2 cellular contexts compared by ENCODE assay signal in the genomic region with DNA sequence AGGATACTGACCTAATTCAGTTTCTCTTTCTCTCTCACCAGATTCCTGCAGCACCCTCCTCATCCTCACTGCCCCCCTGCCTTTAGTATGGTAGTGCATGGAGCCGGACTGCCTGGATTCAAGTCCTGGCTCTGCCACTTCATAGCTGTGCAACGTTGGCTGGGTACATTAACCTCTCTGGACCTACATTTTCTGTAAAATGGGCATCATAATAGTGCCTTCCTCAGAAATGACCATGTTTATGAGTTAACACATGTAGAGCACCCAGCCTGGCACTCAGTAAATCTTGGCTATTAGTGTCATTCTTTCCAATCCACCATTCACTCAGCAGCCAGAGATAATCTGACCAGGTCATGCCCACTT.
TF ChIP-seq lines count a peak whose summit lies in the region.

No MANE protein-coding gene starts in this region.

TF ChIP-seq in A549, 52 proteins besides CTCF, POLR2A, EP300 and RAD21:
- no peak for TF ChIP-seq PHF8 (IDR thresholded peaks at IDR 0.05; ENCODE audit: borderline replicate concordance, low read depth)
- TF ChIP-seq ZFP36 (IDR thresholded peaks at IDR 0.05; ENCODE audit: borderline replicate concordance, partially characterized antibody): peak; percentile 56
- peak; percentile 53; the same call in 1 of the 2 replicates for TF ChIP-seq KDM1A (IDR thresholded peaks at IDR 0.05; ENCODE audit: low read depth)

TF ChIP-seq in H1, 55 proteins besides CTCF, POLR2A, EP300 and RAD21:
- peak; percentile 51; the same call in 1 of the 2 replicates for TF ChIP-seq KDM1A (IDR thresholded peaks at IDR 0.05; ENCODE audit: borderline replicate concordance, low read length)
- no peak for TF ChIP-seq FOSL1 (IDR thresholded peaks at IDR 0.05; ENCODE audit: insufficient read depth, low read depth, low read length)
